ENCODE assay signal across 12 cellular contexts in the genomic region with DNA sequence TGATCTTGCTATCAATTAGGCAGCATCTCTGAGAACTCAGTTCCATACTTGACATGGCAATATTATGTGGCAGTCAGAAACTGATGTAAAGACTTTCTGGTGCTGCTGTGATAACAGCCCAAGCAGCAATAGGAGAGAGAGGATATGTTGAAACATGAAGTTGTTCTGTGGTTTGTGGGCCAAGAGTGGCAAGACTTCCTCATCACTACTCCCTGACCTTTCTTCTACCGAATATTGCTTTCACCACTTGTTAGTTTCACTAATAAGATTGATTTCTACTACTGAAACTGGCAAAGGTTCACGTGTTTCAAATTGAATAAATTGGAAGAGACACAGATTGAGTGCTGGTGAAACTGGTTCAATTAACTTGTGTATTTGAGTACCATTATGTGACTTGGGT.
DNase-seq lines count a peak whose midpoint lies in the region; ATAC-seq and TF ChIP-seq lines count a peak whose summit lies in the region.
"Had no signal": no experiment of that assay in that cellular context is flagged by ENCODE, and none has a peak within 500 bp of the region (broad histone marks: within the 10 kb centered on the region; RNA-seq: fewer than 3 reads in every experiment).

No MANE protein-coding gene starts in this region.

- no peak for TF ChIP-seq POLR2A in uterus (IDR thresholded peaks at IDR 0.05)

- H3K9me3 ChIP-seq in lower lobe of right lung (no peaks in the 10 kb centered on the region), uterus (no peaks in the 10 kb centered on the region), psoas muscle (no peaks in the 10 kb centered on the region)

- TF ChIP-seq CTCF in lower lobe of right lung (IDR thresholded peaks at IDR 0.05) (no peak), uterus (IDR thresholded peaks at IDR 0.05) (no peak), psoas muscle (IDR thresholded peaks at IDR 0.05) (no peak)

- no peaks in the 10 kb centered on the region for H3K27me3 ChIP-seq in lower lobe of right lung (ENCODE audit: low read depth)
- H3K27me3 ChIP-seq in uterus = no peaks in the 10 kb centered on the region
- H3K27me3 ChIP-seq in psoas muscle (ENCODE audit: insufficient read depth in 3 of 3, low read length in 2 of 3) = no peaks in the 10 kb centered on the region

- H3K4me3 ChIP-seq in lower lobe of right lung = no peak overlapping the region
- H3K4me3 ChIP-seq in uterus = no peak overlapping the region
- no peak overlapping the region for H3K4me3 ChIP-seq in psoas muscle

- intact Hi-C loops in lower lobe of right lung (cut with DNase I) = no loop called here
- intact Hi-C loops in uterus (cut with DNase I; ENCODE audit: low total_unique reads) = no loop called here
- intact Hi-C loops in psoas muscle (cut with DNase I) = no loop called here

- H3K27ac ChIP-seq in lower lobe of right lung (no peak overlapping the region), uterus (no peak overlapping the region), psoas muscle (no peak overlapping the region)
- H3K27ac ChIP-seq: RWPE1 had no signal

- no peaks in the 10 kb centered on the region for H3K36me3 ChIP-seq in lower lobe of right lung
- H3K36me3 ChIP-seq in uterus = no peaks in the 10 kb centered on the region
- no peaks in the 10 kb centered on the region for H3K36me3 ChIP-seq in psoas muscle (ENCODE audit: insufficient read depth in 1 of 2, low read depth in 1 of 2)

- ATAC-seq in GM18519 (IDR thresholded peaks at IDR 0.05; ENCODE audit: low FRiP score, unreplicated experiment) (peak; percentile 84), HG03039 (IDR thresholded peaks at IDR 0.05; ENCODE audit: unreplicated experiment) (peak; percentile 55), lower lobe of right lung (peak; percentile 41 to 53), psoas muscle (no peak)

- 29 to 58% (median 34%) methylated on average over 2 of the region's 2 CpGs for WGBS in psoas muscle, 3 donors

- H3K4me1 ChIP-seq in lower lobe of right lung (no peaks in the 10 kb centered on the region), uterus (no peaks in the 10 kb centered on the region), psoas muscle (no peaks in the 10 kb centered on the region)

- DNase-seq in OCI-M1 (lab: John Stamatoyannopoulos, UW) (peak; percentile 88), lower lobe of right lung (no peak), medulla oblongata (ENCODE audit: extremely low spot score) (no peak), uterus (no peak), psoas muscle (no peak), epidermal melanocyte (ENCODE audit: insufficient read length, low spot score) (no peak)
- DNase-seq: activated CD4-positive, alpha-beta T cell treated with anti-CD3 and anti-CD28 coated beads, Interleukin-2, amount 50 U/mL, for 1 hour; CD4-positive, CD25-positive, alpha-beta regulatory T cell; NCI-H1048 had no signal

Comparison
In these comparisons a context has a peak if more than half of its experiments do, and no peak if none do; other contexts are left out.
1. ATAC-seq: peak in GM18519 (single experiment), HG03039 (single experiment) and lower lobe of right lung (2 of 2); none in psoas muscle (0 of 4).